16 cellular contexts compared by ENCODE assay signal in the genomic region with DNA sequence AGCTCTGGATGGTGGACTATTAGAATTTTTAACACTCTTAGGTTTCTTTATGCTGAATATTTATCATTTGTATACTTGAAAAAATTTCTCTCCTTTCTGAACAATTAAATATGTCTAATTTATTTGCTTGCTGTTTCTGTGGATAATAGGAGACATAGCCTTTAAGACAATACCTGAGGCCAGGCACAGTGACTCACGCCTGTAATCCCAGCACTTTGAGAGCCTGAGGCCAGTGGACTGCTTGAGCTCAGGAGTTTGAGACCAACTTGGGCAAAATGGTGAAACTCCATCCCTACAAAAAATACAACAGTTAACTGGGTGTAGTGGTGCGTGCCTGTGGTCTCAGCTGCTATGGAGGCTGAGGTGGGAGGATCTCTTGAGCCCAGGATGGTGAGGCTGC. TPM values are rescaled to one million over a fixed set of nuclear protein-coding genes. Genes with fewer than 3 reads are reported as not detected.
DNase-seq lines count a peak whose midpoint lies in the region; ATAC-seq and TF ChIP-seq lines count a peak whose summit lies in the region.
"Had no signal": no experiment of that assay in that cellular context is flagged by ENCODE, and none has a peak within 500 bp of the region (broad histone marks: within the 10 kb centered on the region; RNA-seq: fewer than 3 reads in every experiment).

No MANE protein-coding gene starts in this region.

- H3K36me3 Mint-ChIP-seq in activated naive CD4-positive, alpha-beta T cell treated with anti-CD3 and anti-CD28 coated beads for 36 hours (ENCODE audit: low read depth): no peaks in the 10 kb centered on the region
- H3K36me3 Mint-ChIP-seq in IgD-negative memory B cell: peaks cover 2% of the 10 kb centered on the region

- no peak for TF ChIP-seq POLR2A in thyroid gland (IDR thresholded peaks at IDR 0.05)

- H3K14ac ChIP-seq in trophoblast cell (ENCODE audit: low read length): no peak overlapping the region

- no peak overlapping the region for H2BK12ac ChIP-seq in trophoblast cell (ENCODE audit: low read length)

- no peaks in the 10 kb centered on the region for H3K27me3 Mint-ChIP-seq in activated naive CD4-positive, alpha-beta T cell treated with anti-CD3 and anti-CD28 coated beads for 36 hours (ENCODE audit: low read depth)
- no peaks in the 10 kb centered on the region for H3K27me3 Mint-ChIP-seq in IgD-negative memory B cell

- H3K27me3 ChIP-seq in esophagus (ENCODE audit: control insufficient read depth in 1 of 2, insufficient read depth in 2 of 2, low read length in 2 of 2) (no peaks in the 10 kb centered on the region), trophoblast cell (ENCODE audit: insufficient read depth, low read length) (no peaks in the 10 kb centered on the region), thyroid gland (no peaks in the 10 kb centered on the region)
- H3K27me3 ChIP-seq: BLaER1 had no signal

- H4K12ac ChIP-seq in trophoblast cell (ENCODE audit: low read depth, low read length): no peak overlapping the region

- no peak overlapping the region for H3K4ac ChIP-seq in trophoblast cell (ENCODE audit: low read depth, low read length)

- H3K9ac ChIP-seq in trophoblast cell (ENCODE audit: low read length): no peak overlapping the region
- H3K9ac ChIP-seq: BLaER1 had no signal

- peaks cover 0 to 2% of the 10 kb centered on the region in 2 donors for H3K4me1 ChIP-seq in esophagus (ENCODE audit: control insufficient read depth in 2 of 2, insufficient read depth in 2 of 2, low read length in 1 of 2)
- peaks cover 3 to 5% of the 10 kb centered on the region in 2 experiments for H3K4me1 ChIP-seq in trophoblast cell (ENCODE audit: control insufficient read depth in 1 of 2, insufficient read depth in 2 of 2, low read length in 2 of 2)
- H3K4me1 ChIP-seq in thyroid gland: no peaks in the 10 kb centered on the region
- H3K4me1 ChIP-seq: BLaER1, HAP-1 had no signal

- peak overlapping the region; percentile 90 for H3K27ac Mint-ChIP-seq in activated naive CD4-positive, alpha-beta T cell treated with anti-CD3 and anti-CD28 coated beads for 36 hours
- peak overlapping the region in 2 of 3 donors; percentile 5 to 67 for H3K27ac Mint-ChIP-seq in IgD-negative memory B cell

- H3K4me2 ChIP-seq in trophoblast cell (ENCODE audit: low read length): no peak overlapping the region
- H3K4me2 ChIP-seq: BLaER1 had no signal

- no peak for ATAC-seq in HG02610 (IDR thresholded peaks at IDR 0.05; ENCODE audit: unreplicated experiment)
- no peak for ATAC-seq in GM21825 (IDR thresholded peaks at IDR 0.05; ENCODE audit: unreplicated experiment)

- no peaks in the 10 kb centered on the region for H3K36me3 ChIP-seq in esophagus (ENCODE audit: control insufficient read depth in 2 of 2, insufficient read depth in 2 of 2, low read length in 1 of 2)
- no peaks in the 10 kb centered on the region for H3K36me3 ChIP-seq in trophoblast cell (ENCODE audit: control insufficient read depth in 1 of 2, insufficient read depth in 2 of 2, low read length in 2 of 2)
- no peaks in the 10 kb centered on the region for H3K36me3 ChIP-seq in thyroid gland
- H3K36me3 ChIP-seq: BLaER1, HAP-1 had no signal

- TF ChIP-seq CTCF in thyroid gland (IDR thresholded peaks at IDR 0.05): no peak

- H2AK5ac ChIP-seq in trophoblast cell (ENCODE audit: low read length): no peak overlapping the region

- H3K18ac ChIP-seq in trophoblast cell (ENCODE audit: low read length): no peak overlapping the region

- no peak overlapping the region for H3K4me3 Mint-ChIP-seq in activated naive CD4-positive, alpha-beta T cell treated with anti-CD3 and anti-CD28 coated beads for 36 hours
- no peak overlapping the region for H3K4me3 Mint-ChIP-seq in IgD-negative memory B cell

- H3K9me3 ChIP-seq in esophagus (ENCODE audit: control insufficient read depth in 2 of 2, insufficient read depth in 1 of 2, low read depth in 1 of 2, low read length in 1 of 2) (no peaks in the 10 kb centered on the region), trophoblast cell (ENCODE audit: insufficient read depth, low read depth, low read length) (no peaks in the 10 kb centered on the region), thyroid gland (no peaks in the 10 kb centered on the region)
- H3K9me3 ChIP-seq: BLaER1, HAP-1 had no signal

- no peaks in the 10 kb centered on the region for H3K9me3 Mint-ChIP-seq in activated naive CD4-positive, alpha-beta T cell treated with anti-CD3 and anti-CD28 coated beads for 36 hours
- no peaks in the 10 kb centered on the region for H3K9me3 Mint-ChIP-seq in IgD-negative memory B cell

- H4K8ac ChIP-seq in trophoblast cell (ENCODE audit: low read depth, low read length): no peak overlapping the region

- H3K27ac ChIP-seq in esophagus (ENCODE audit: low read depth in 2 of 2, low read length in 1 of 2): peak overlapping the region; percentile 54 to 83
- H3K27ac ChIP-seq in trophoblast cell (ENCODE audit: low read depth, low read length): no peak overlapping the region
- H3K27ac ChIP-seq in thyroid gland: no peak overlapping the region
- H3K27ac ChIP-seq: BLaER1 had no signal

- no peak overlapping the region for H2BK120ac ChIP-seq in trophoblast cell (ENCODE audit: insufficient read depth, low read length, poor library complexity)

- WGBS in esophagus, 2 donors: 78 to 86% methylated on average over 2 of the region's 2 CpGs
- WGBS in trophoblast cell (ENCODE audit: extremely low coverage, insufficient coverage, insufficient read length): no CpG with 5 or more reads among the region's 2 CpGs
- WGBS in thyroid gland, 2 donors: 97 to 100% methylated on average over 2 of the region's 2 CpGs

- H3K79me2 ChIP-seq in trophoblast cell (ENCODE audit: control insufficient read depth, insufficient read depth, low read length, poor library complexity): no peaks in the 10 kb centered on the region

- DNase-seq in activated naive CD4-positive, alpha-beta T cell treated with anti-CD3 and anti-CD28 coated beads for 36 hours: no peak
- no peak for DNase-seq in activated naive CD4-positive, alpha-beta T cell (lab: John Stamatoyannopoulos, UW)
- DNase-seq in trophoblast cell: peak; percentile 29 to 49
- DNase-seq in thyroid gland: no peak
- DNase-seq: DND-41, MV-4-11, NCI-H1417 treated with DMSO at 0.1 percent for 48 hours, NCI-H1930, NCI-H446, RPMI8226 had no signal

- H4K91ac ChIP-seq in trophoblast cell (ENCODE audit: low read depth, low read length): no peak overlapping the region

- intact Hi-C loops in activated naive CD4-positive, alpha-beta T cell treated with anti-CD3 and anti-CD28 coated beads for 36 hours (cut with micrococcal nuclease): no loop called here
- intact Hi-C loops in thyroid gland (cut with DNase I): no loop called here

- H3K79me1 ChIP-seq in trophoblast cell (ENCODE audit: low read length): no peaks in the 10 kb centered on the region

- CTCF ChIA-PET in activated naive CD4-positive, alpha-beta T cell treated with anti-CD3 and anti-CD28 coated beads for 36 hours (lab: Charles Lee): interaction anchor here (0.6 kb wide), 1 partner anchor 31 kb away, joined by 5 read pairs; no protein-coding TSS in a partner anchor

- no peak overlapping the region for H2BK5ac ChIP-seq in trophoblast cell (ENCODE audit: low read depth, low read length, poor library complexity)

- H2AFZ ChIP-seq in trophoblast cell (ENCODE audit: insufficient read depth, low read length, poor library complexity): no peak overlapping the region

- H3K23ac ChIP-seq in trophoblast cell (ENCODE audit: low read length): no peak overlapping the region

- H3K4me3 ChIP-seq in esophagus (ENCODE audit: low read depth in 1 of 2, low read length in 2 of 2) (no peak overlapping the region), trophoblast cell (ENCODE audit: low read depth, low read length) (no peak overlapping the region), thyroid gland (replicated peaks in 1 of 3) (no peak overlapping the region)
- H3K4me3 ChIP-seq: BLaER1, HAP-1 had no signal

- peaks cover 64% of the 10 kb centered on the region for H3K4me1 Mint-ChIP-seq in activated naive CD4-positive, alpha-beta T cell treated with anti-CD3 and anti-CD28 coated beads for 36 hours (ENCODE audit: low read depth)
- peaks cover 40 to 49% (median 42%) of the 10 kb centered on the region in 3 donors for H3K4me1 Mint-ChIP-seq in IgD-negative memory B cell

RNA-seq across cellular contexts. Expression of gene FAM117B, which starts 54.7 kb away (rescaled TPM):
- 10 to 100 TPM; 12.3 to 14.2 TPM for total RNA-seq in activated naive CD4-positive, alpha-beta T cell treated with anti-CD3 and anti-CD28 coated beads for 36 hours
- polyA plus RNA-seq in IgD-negative memory B cell: 21.6 TPM
- polyA plus RNA-seq in esophagus: 1 to 10 TPM; 2.2 to 3.1 TPM
- 3.9 and 4.1 TPM in 2 replicates for polyA plus RNA-seq in trophoblast cell (2013)
- total RNA-seq in thyroid gland: 10 to 100 TPM in 1 of 4 donors, 1 to 10 TPM in 3; 6.7 to 12.4 (median 7.7) TPM

Comparison
In these comparisons a context has a peak if more than half of its experiments do, and no peak if none do; other contexts are left out.
1. DNase-seq: peak in trophoblast cell (2 of 2); none in activated naive CD4-positive, alpha-beta T cell treated with anti-CD3 and anti-CD28 coated beads for 36 hours (single experiment), activated naive CD4-positive, alpha-beta T cell (0 of 4) and thyroid gland (0 of 2).
2. H3K27ac ChIP-seq: peak in esophagus (2 of 2); none in trophoblast cell (single experiment) and thyroid gland (0 of 3).